8 cellular contexts compared by ENCODE assay signal in the genomic region with DNA sequence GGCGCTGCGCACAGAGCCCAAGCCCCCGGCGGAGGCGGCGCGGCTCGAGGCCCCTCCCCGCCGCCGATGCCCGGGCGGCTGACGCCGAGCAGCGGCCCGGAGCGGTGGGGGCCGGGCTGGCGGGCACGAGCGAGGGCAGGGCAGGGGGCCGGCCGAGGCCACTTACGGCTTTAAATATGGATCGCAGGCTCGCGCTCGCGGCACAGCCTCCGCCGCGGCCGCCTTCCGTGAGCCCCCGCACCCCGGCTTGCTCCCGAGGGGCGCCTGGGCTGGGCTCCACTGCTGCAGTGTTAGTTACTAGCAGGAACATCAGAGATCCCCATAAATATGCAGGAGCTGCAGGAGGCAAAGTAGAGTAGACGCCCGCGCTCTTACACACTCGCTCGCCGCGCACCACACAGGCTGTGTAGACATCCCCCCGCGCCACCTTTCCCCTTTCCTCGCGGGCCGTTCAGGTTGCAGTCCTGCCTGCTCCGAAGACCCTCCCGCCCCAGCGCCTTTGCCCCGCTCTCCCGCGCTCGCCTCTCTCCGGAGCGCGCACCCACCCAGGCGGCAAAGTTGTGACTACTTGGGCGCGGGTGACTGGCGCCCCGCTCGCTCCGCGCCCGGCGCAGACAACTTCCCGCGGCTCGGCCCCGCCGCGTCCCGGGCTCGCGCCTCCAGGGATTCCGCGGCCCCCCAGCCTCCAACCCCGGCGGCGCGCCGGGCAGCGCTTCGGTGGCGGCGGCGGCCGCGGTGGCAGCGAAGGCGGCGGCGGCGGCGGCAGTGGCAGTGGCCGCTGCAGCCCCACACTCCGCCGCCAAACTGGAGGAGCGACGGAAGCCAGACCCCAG.
A peak's percentile ranks its signal among the peaks of the same experiment; 100 is the strongest.
DNase-seq lines count a peak whose midpoint lies in the region; ATAC-seq, FAIRE-seq and TF ChIP-seq lines count a peak whose summit lies in the region.

No MANE protein-coding gene starts in this region.

- no peak overlapping the region for H3K23ac ChIP-seq in H9 (ENCODE audit: insufficient read length, low read depth, low read length)

- H3K4me3 Mint-ChIP-seq in H9, result peak overlapping the region; percentile 84 to 90

- no peak overlapping the region for H2AK5ac ChIP-seq in H9 (ENCODE audit: insufficient read length, low read length)

- WGBS in H9 (ENCODE audit: extremely low coverage, insufficient read length, low lambda C conversion rate), result no CpG with 5 or more reads among the region's 105 CpGs
- WGBS in pancreas, 2 donors, result 0 to 1% methylated on average over 88 to 105 of the region's 105 CpGs

- H3K27ac ChIP-seq in H9 (ENCODE audit: insufficient read length, low read depth, low read length) (no peak overlapping the region), PC-3 (ENCODE audit: low read length) (no peak overlapping the region), pancreas (peak overlapping the region; percentile 66 to 89 (median 87))

- no peak overlapping the region for H2AFZ ChIP-seq in H9 (ENCODE audit: low read length)
- H2AFZ ChIP-seq in PC-3 (ENCODE audit: low read length), result peak overlapping the region; percentile 88

- H3K9ac ChIP-seq in H9 (ENCODE audit: extremely low read depth, insufficient read length, low read length), result peak overlapping the region; percentile 34
- peak overlapping the region; percentile 11; the same call in 1 of the 2 replicates for H3K9ac ChIP-seq in PC-3 (ENCODE audit: low read length)
- peak overlapping the region; percentile 57 for H3K9ac ChIP-seq in adipocyte (ENCODE audit: low read length)

- no peak overlapping the region for H4K5ac ChIP-seq in H9 (ENCODE audit: insufficient read length, low read depth, low read length)

- H3K27me3 ChIP-seq in H9 (ENCODE audit: insufficient read depth, low read length) (peaks cover 17% of the 10 kb centered on the region; the same call in 1 of the 2 replicates), PC-3 (ENCODE audit: low read length) (peaks cover 16% of the 10 kb centered on the region), adipocyte (replicated peaks; ENCODE audit: control insufficient read depth, insufficient read depth, low read length) (no peaks in the 10 kb centered on the region), pancreas (no peaks in the 10 kb centered on the region)

- ATAC-seq in PC-3 (peak; percentile 60), left cardiac atrium (peak; percentile 96), pancreas (peak; percentile 86 to 90 (median 88)), HG02763 (IDR thresholded peaks at IDR 0.05; ENCODE audit: unreplicated experiment) (no peak)

- no peak for FAIRE-seq in pancreas (lab: Jason Lieb, UNC)

- H2BK12ac ChIP-seq in H9 (ENCODE audit: insufficient read length, low read depth, low read length), result no peak overlapping the region

- DNase-seq in ELR (ENCODE audit: low read depth) (peak; percentile 75), H9 (peak; percentile 63), PC-3 (peak; percentile 52), adipocyte (ENCODE audit: low read depth) (peak; percentile 91), left cardiac atrium (peak; percentile 59), pancreas (peak in 5 of 6 donors; percentile 67 to 88 (median 78)), ureter (ENCODE audit: low spot score) (no peak)

- no peaks in the 10 kb centered on the region for H3K79me2 ChIP-seq in H9 (ENCODE audit: insufficient read depth, low read length)
- no peaks in the 10 kb centered on the region for H3K79me2 ChIP-seq in PC-3 (ENCODE audit: low read length)

- no peak overlapping the region for H4K8ac ChIP-seq in H9 (replicated peaks; ENCODE audit: insufficient read length, low read depth, low read length)

- no peak overlapping the region for H2BK5ac ChIP-seq in H9 (ENCODE audit: insufficient read length, low read length)

- CTCF ChIA-PET in PC-3 (lab: Charles Lee), result no interaction called here

- no TSS peak for BruUV-seq in PC-3 (replicated peaks; lab: Mats Ljungman, UMichigan)

- no peak overlapping the region for H4K91ac ChIP-seq in H9 (ENCODE audit: insufficient read length, low read depth, low read length)

- H3K4me1 Mint-ChIP-seq in H9, result peaks cover 12 to 17% of the 10 kb centered on the region in 2 experiments

- POLR2A ChIA-PET in PC-3 (lab: Charles Lee; ENCODE audit: unreplicated experiment), result interaction anchor here (0.5 to 0.6 kb wide), 2 partner anchors 43 to 161 kb away, joined by 4 to 18 read pairs; no protein-coding TSS in a partner anchor

- H3K79me1 ChIP-seq in H9 (ENCODE audit: insufficient read depth, low read depth, low read length, poor library complexity, severe bottlenecking), result no peaks in the 10 kb centered on the region

- H3K18ac ChIP-seq in H9 (ENCODE audit: insufficient read length, low read depth, low read length), result no peak overlapping the region

- H4K20me1 ChIP-seq in H9 (ENCODE audit: control insufficient read depth, insufficient read depth, insufficient read length) (no peaks in the 10 kb centered on the region), PC-3 (ENCODE audit: low read length) (no peaks in the 10 kb centered on the region)

- H3K23me2 ChIP-seq in H9 (ENCODE audit: insufficient read length, low read depth, low read length, poor library complexity, severe bottlenecking), result peaks cover 17% of the 10 kb centered on the region

- no peak for TF ChIP-seq CTCF in H9 (conservative IDR thresholded peaks at IDR 0.05)
- TF ChIP-seq CTCF in PC-3 (conservative IDR thresholded peaks at IDR 0.05; ENCODE audit: low read depth, low read length), result no peak
- TF ChIP-seq CTCF in pancreas (IDR thresholded peaks at IDR 0.05), result no peak

- no peaks in the 10 kb centered on the region; a peak in 1 of 7 replicates for H3K36me3 Mint-ChIP-seq in H9 (ENCODE audit: insufficient read depth in 1 of 3, low read depth in 3 of 3)

- H3K36me3 ChIP-seq in PC-3 (ENCODE audit: low read depth, low read length) (no peaks in the 10 kb centered on the region), adipocyte (ENCODE audit: control insufficient read depth, insufficient read depth, low read length, severe bottlenecking) (no peaks in the 10 kb centered on the region), pancreas (no peaks in the 10 kb centered on the region)

- no peak overlapping the region for H2BK120ac ChIP-seq in H9 (ENCODE audit: low read depth, low read length, poor library complexity, severe bottlenecking)

- H3K4me3 ChIP-seq in PC-3 (ENCODE audit: low read length) (peak overlapping the region; percentile 76), adipocyte (ENCODE audit: low read length) (peak overlapping the region; percentile 83), pancreas (peak overlapping the region; percentile 67 to 77 (median 70))

- H3K9me3 Mint-ChIP-seq in H9, result no peaks in the 10 kb centered on the region; a peak in 1 of 5 replicates

- H3T11ph ChIP-seq in H9 (ENCODE audit: low read length), result no peak overlapping the region

- no peak overlapping the region for H2BK20ac ChIP-seq in H9 (ENCODE audit: low read depth, low read length, poor library complexity, severe bottlenecking)

- peaks cover 50% of the 10 kb centered on the region for H3K27me3 Mint-ChIP-seq in H9 (ENCODE audit: low read depth)

- H3K4me1 ChIP-seq in H9 (ENCODE audit: insufficient read depth, low read length) (no peaks in the 10 kb centered on the region), PC-3 (ENCODE audit: insufficient read depth, low read length) (peaks cover 22% of the 10 kb centered on the region), adipocyte (ENCODE audit: control insufficient read depth, insufficient read depth, low read length) (peaks cover 9% of the 10 kb centered on the region), pancreas (peaks cover 0 to 14% (median 12%) of the 10 kb centered on the region in 3 donors)

- H3K14ac ChIP-seq in H9 (ENCODE audit: insufficient read depth, low read length), result peak overlapping the region; percentile 85

- intact Hi-C loops in PC-3 (cut with micrococcal nuclease) (loop anchor here (5.0 to 10.0 kb wide), 3 partner anchors 76 to 308 kb away; no protein-coding TSS in a partner anchor), left cardiac atrium (cut with DNase I) (loop anchor here (2.0 to 5.0 kb wide), 2 partner anchors 44 to 366 kb away; no protein-coding TSS in a partner anchor), pancreas (cut with DNase I) (no loop called here)

- H2BK15ac ChIP-seq in H9 (ENCODE audit: low read depth, low read length), result no peak overlapping the region

- H3K9me2 ChIP-seq in PC-3 (replicated peaks; ENCODE audit: low read length), result no peaks in the 10 kb centered on the region

- H3K4me2 ChIP-seq in H9 (ENCODE audit: insufficient read depth, insufficient read length, low read length) (peak overlapping the region; percentile 92), PC-3 (ENCODE audit: low read length) (peak overlapping the region; percentile 93)

- H3K9me3 ChIP-seq in H9 (ENCODE audit: control insufficient read depth, low read depth, low read length), result no peaks in the 10 kb centered on the region
- H3K9me3 ChIP-seq in PC-3 (ENCODE audit: low read length), result no peaks in the 10 kb centered on the region
- H3K9me3 ChIP-seq in adipocyte (ENCODE audit: control insufficient read depth, low read length), result no peaks in the 10 kb centered on the region
- no peaks in the 10 kb centered on the region for H3K9me3 ChIP-seq in pancreas

- no peaks in the 10 kb centered on the region for H3F3A ChIP-seq in PC-3 (ENCODE audit: low read length, unreplicated experiment)

- no peak overlapping the region for H3K56ac ChIP-seq in H9 (ENCODE audit: insufficient read length, low read depth, low read length)

- no peak overlapping the region for H3K27ac Mint-ChIP-seq in H9

- H3K4ac ChIP-seq in H9 (ENCODE audit: low read depth, low read length), result no peak overlapping the region

Comparison
In these comparisons a context has a peak if more than half of its experiments do, and no peak if none do; other contexts are left out.
1. H3K27ac ChIP-seq: peak in pancreas (4 of 4); none in H9 (single experiment) and PC-3 (single experiment).
2. intact Hi-C loops: an anchor here in PC-3 (5.0 to 10.0 kb wide) and left cardiac atrium (2.0 to 5.0 kb wide); none called in pancreas.
3. Peak in every context shown above with its lines, with median percentiles within 50 percentile points of each other: H3K9ac ChIP-seq and H3K4me3 ChIP-seq.